Comparison of ENCODE assay signal across 9 cellular contexts in the genomic region with DNA sequence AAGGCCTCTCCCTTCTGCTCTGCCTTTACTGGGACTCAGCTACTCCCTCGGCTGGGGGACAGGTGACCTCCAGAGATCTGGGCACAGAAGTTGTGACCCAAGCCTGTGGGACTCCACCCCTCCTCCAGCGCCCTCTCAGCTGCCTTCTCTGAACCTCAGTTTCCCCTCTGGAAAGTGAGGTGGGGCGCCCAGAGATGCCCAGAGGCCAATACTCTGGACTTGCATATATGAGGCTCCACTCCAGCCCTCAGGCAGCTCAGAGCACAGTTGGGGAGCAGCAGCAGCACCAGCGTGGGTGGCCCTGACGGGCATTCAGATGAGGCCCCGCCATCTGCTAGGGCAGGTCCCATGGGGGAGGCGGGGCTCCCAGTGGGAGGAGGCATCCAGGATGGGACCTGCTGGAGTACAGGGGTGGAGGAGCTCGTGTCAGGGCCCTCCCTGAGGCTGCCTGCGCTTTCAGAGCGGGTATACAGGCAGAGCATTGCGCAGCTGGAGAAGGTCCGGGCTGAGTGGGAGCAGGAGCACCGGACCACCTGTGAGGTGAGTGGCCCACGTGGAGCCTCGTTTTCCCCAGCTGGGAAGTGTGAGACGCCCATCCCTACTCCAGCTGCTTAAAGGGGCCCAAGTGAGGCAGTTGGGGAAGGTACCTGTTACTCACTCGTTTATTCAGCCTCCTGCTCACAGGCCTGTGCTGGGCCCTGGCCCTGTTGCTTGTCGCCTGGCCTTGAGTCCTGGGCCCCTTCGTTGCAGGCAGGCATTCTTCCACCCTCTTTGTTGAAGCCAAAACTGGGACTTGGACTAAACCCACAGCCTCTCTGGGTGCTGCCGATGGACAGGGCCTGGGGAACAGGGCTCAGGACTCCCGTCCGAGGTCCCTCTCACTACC. TPM values are rescaled to one million over a fixed set of nuclear protein-coding genes. Genes with fewer than 3 reads are reported as not detected.
DNase-seq lines count a peak whose midpoint lies in the region; ATAC-seq, FAIRE-seq and TF ChIP-seq lines count a peak whose summit lies in the region.
"Had no signal": no experiment of that assay in that cellular context is flagged by ENCODE, and none has a peak within 500 bp of the region (broad histone marks: within the 10 kb centered on the region; RNA-seq: fewer than 3 reads in every experiment).

No MANE protein-coding gene starts in this region.

- no peak overlapping the region for H3K27ac ChIP-seq in RWPE2 (ENCODE audit: poor library complexity, severe bottlenecking)
- H3K27ac ChIP-seq in spleen = peak overlapping the region in 2 of 8 donors; percentile 50 to 52
- H3K27ac ChIP-seq: upper lobe of left lung had no signal

- peaks cover 23% of the 10 kb centered on the region for H3K4me1 Mint-ChIP-seq in glutamatergic neuron (ENCODE audit: low read depth, unreplicated experiment)

- H3K4me1 ChIP-seq in RWPE2 (ENCODE audit: insufficient read depth, poor library complexity, severe bottlenecking) = no peaks in the 10 kb centered on the region
- peaks cover 0 to 71% (median 40%) of the 10 kb centered on the region in 6 donors for H3K4me1 ChIP-seq in spleen

- intact Hi-C loops in spleen (cut with DNase I; ENCODE audit: low total_unique reads) = no loop called here

- H3K27ac Mint-ChIP-seq in glutamatergic neuron (ENCODE audit: unreplicated experiment) = peak overlapping the region; percentile 8

- peaks cover 19% of the 10 kb centered on the region for H3K27me3 Mint-ChIP-seq in glutamatergic neuron (ENCODE audit: unreplicated experiment)

- TF ChIP-seq POLR2A in H54 (IDR thresholded peaks at IDR 0.05; ENCODE audit: low read depth, low read length) (no peak), spleen (IDR thresholded peaks at IDR 0.05) (no peak)

- H3K27me3 ChIP-seq in RWPE2 (ENCODE audit: insufficient read depth, poor library complexity, severe bottlenecking) = no peaks in the 10 kb centered on the region
- no peaks in the 10 kb centered on the region for H3K27me3 ChIP-seq in spleen (replicated peaks in 1 of 7)
- H3K27me3 ChIP-seq: upper lobe of left lung had no signal

- H3K9me3 Mint-ChIP-seq in glutamatergic neuron (ENCODE audit: unreplicated experiment) = peaks cover 9% of the 10 kb centered on the region

- TF ChIP-seq CTCF in RWPE2 (IDR thresholded peaks at IDR 0.05; ENCODE audit: poor library complexity, severe bottlenecking) (no peak), glutamatergic neuron (IDR thresholded peaks at IDR 0.05; ENCODE audit: partially characterized antibody, unreplicated experiment) (no peak), spleen (IDR thresholded peaks at IDR 0.05 in 8 of 11, conservative IDR thresholded peaks at IDR 0.05 in 3 of 11) (no peak)

- no peaks in the 10 kb centered on the region for H3K36me3 Mint-ChIP-seq in glutamatergic neuron (ENCODE audit: unreplicated experiment)

- DNase-seq in H54 (ENCODE audit: insufficient read length, low spot score) (peak; percentile 40), RWPE2 (ENCODE audit: low spot score) (peak; percentile 69), glutamatergic neuron (no peak), spleen (peak; percentile 78), NCI-H1417 (lab: John Stamatoyannopoulos, UW) (no peak), NOMO-1 treated with DMSO at 0.1 percent for 48 hours (lab: John Stamatoyannopoulos, UW; ENCODE audit: unreplicated experiment) (no peak)
- DNase-seq: effector CD8-positive, alpha-beta T cell had no signal

- WGBS in spleen, 5 donors = 81 to 93% (median 85%) methylated on average over 11 to 22 of the region's 22 CpGs

- H3K36me3 ChIP-seq in RWPE2 (ENCODE audit: low read depth) (no peaks in the 10 kb centered on the region), spleen (peaks cover 0 to 100% (median 55%) of the 10 kb centered on the region in 6 donors)

- no peak overlapping the region for H3K4me3 Mint-ChIP-seq in glutamatergic neuron (ENCODE audit: unreplicated experiment)

- ATAC-seq in RWPE2 (ENCODE audit: low read depth) = 0 out of 3 replicates have a peak, but pooled peaks have one; percentile 1
- no peak for ATAC-seq in HG03139 (IDR thresholded peaks at IDR 0.05; ENCODE audit: unreplicated experiment)

- no peak for FAIRE-seq in H54 (lab: Jason Lieb, UNC)

- no peak overlapping the region for H3K4me3 ChIP-seq in RWPE2 (ENCODE audit: severe bottlenecking)
- H3K4me3 ChIP-seq in spleen = no peak overlapping the region
- H3K4me3 ChIP-seq: upper lobe of left lung had no signal

- no peaks in the 10 kb centered on the region for H3K9me3 ChIP-seq in RWPE2 (ENCODE audit: severe bottlenecking)
- no peaks in the 10 kb centered on the region for H3K9me3 ChIP-seq in spleen
- H3K9me3 ChIP-seq: upper lobe of left lung had no signal

RNA-seq across cellular contexts. Expression of a gene that starts 35.4 kb away (rescaled TPM):
- 12.4 TPM for total RNA-seq in glutamatergic neuron (ENCODE audit: unreplicated experiment)
- total RNA-seq in spleen = 100 to 1,000 TPM in 1 of 7 donors, 10 to 100 TPM in 6; 62.0 to 130 (median 82.6) TPM
- 100 to 1,000 TPM in 2 of 3 donors, 10 to 100 TPM in 1; 31.1 to 150 (median 115) TPM for polyA plus RNA-seq in spleen

RNA-seq across cellular contexts. Expression of a gene that starts 40.6 kb away (rescaled TPM):
- total RNA-seq in glutamatergic neuron (ENCODE audit: unreplicated experiment) = 190 TPM
- total RNA-seq in spleen = 100 to 1,000 TPM in 6 of 7 donors, 10 to 100 TPM in 1; 98.5 to 276 (median 124) TPM
- polyA plus RNA-seq in spleen = 100 to 1,000 TPM; 117 to 160 (median 158) TPM

Comparison
In these comparisons a context has a peak if more than half of its experiments do, and no peak if none do; other contexts are left out.
1. DNase-seq: peak in H54 (single experiment), RWPE2 (single experiment) and spleen (single experiment); none in glutamatergic neuron (single experiment), NCI-H1417 (0 of 3) and NOMO-1 treated with DMSO at 0.1 percent for 48 hours (single experiment).